ENCODE assay signal across 9 cellular contexts in the genomic region with DNA sequence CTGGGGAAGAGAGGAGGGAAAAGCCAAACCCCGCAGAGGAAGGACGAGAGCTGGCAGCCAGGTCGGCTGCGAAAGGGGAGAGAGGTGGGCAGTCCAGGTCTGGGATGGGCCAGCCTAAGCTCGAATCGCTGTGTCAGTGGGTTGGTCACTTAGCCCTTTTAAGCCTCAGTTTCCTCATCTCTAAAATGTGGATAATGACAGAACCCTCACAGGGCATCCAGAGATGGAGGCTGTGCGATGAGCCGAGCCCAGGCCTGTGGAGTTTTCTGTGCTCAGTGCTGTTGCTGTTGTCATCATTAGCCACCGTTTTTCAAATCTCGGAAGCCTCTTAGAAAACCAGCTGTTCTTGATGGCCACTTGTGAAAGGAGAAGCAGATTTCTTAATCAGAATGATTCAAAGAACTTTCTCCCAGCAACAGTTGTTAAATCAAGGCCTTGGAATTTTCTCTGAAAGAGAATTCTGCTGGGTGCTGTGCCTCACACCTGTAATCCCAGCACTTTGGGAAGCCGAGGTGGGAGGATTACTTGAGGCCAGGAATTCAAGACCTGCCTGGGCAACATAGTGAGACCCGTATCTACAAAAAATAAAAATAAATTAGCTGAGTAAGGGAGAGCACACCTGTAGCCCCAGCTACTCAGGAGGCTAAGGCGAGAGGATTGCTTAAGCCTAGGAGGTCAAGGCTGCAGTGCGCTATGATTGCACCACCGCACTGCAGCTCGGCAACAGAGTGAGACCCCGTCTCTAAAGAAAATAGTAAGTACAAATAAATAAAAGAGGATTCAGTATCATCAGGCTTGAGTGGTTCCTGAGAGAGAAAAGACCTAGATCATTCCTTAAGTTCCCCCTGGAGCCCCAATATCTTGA. TPM values are rescaled to one million over a fixed set of nuclear protein-coding genes. Genes with fewer than 3 reads are reported as not detected.
DNase-seq lines count a peak whose midpoint lies in the region; ATAC-seq, FAIRE-seq and TF ChIP-seq lines count a peak whose summit lies in the region.
"Had no signal": no experiment of that assay in that cellular context is flagged by ENCODE, and none has a peak within 500 bp of the region (broad histone marks: within the 10 kb centered on the region; RNA-seq: fewer than 3 reads in every experiment).

No MANE protein-coding gene starts in this region.

- no peak for TF ChIP-seq EP300 in H1 (IDR thresholded peaks at IDR 0.05; ENCODE audit: borderline replicate concordance in 1 of 2, low read depth in 2 of 2, low read length in 2 of 2)

- H3K9me3 ChIP-seq in BE2C (no peaks in the 10 kb centered on the region; the same call in 1 of the 2 replicates), H1 (ENCODE audit: insufficient read depth in 2 of 2, low read depth in 1 of 2, low read length in 1 of 2) (no peaks in the 10 kb centered on the region; a peak in 1 of 4 replicates), osteoblast (ENCODE audit: low read depth, low read length) (no peaks in the 10 kb centered on the region)

- 0 out of 2 replicates have a peak overlapping the region, but pooled peaks have one; percentile 63 for H2BK12ac ChIP-seq in H1 (ENCODE audit: low read depth, low read length)

- FAIRE-seq in H1 (lab: Jason Lieb, UNC): no peak
- FAIRE-seq: endometrium had no signal

- CTCF ChIA-PET in H1 (lab: Charles Lee; ENCODE audit: partially characterized antibody): interaction anchor here (0.9 to 1.4 kb wide), 8 partner anchors 9 to 199 kb away, joined by 3 to 6 read pairs (median 3); no protein-coding TSS in a partner anchor

- H2AK5ac ChIP-seq in H1 (ENCODE audit: low read depth, low read length): no peak overlapping the region

- no peak for ATAC-seq in HG02938 (IDR thresholded peaks at IDR 0.05; ENCODE audit: unreplicated experiment)
- ATAC-seq in HG03432 (IDR thresholded peaks at IDR 0.05; ENCODE audit: unreplicated experiment): no peak

- no peak overlapping the region for H3K4ac ChIP-seq in H1 (replicated peaks; ENCODE audit: insufficient read length, low read depth, low read length)

- H3K4me2 ChIP-seq in H1 (ENCODE audit: insufficient read depth in 1 of 2, low read depth in 2 of 2, low read length in 2 of 2) (peak overlapping the region; percentile 58 to 78; a peak in 3 of 4 replicates), osteoblast (ENCODE audit: insufficient read depth, low read length) (peak overlapping the region; percentile 84)

- 0 out of 2 replicates have a peak overlapping the region, but pooled peaks have one; percentile 21 for H2BK5ac ChIP-seq in H1 (ENCODE audit: low read depth, low read length)

- H3K79me1 ChIP-seq in H1 (ENCODE audit: low read depth, low read length): no peaks in the 10 kb centered on the region

- no peaks in the 10 kb centered on the region for H3K23me2 ChIP-seq in H1 (ENCODE audit: low read depth, low read length)

- H3K18ac ChIP-seq in H1 (ENCODE audit: extremely low read depth, low read length): no peak overlapping the region; the same call in 1 of the 2 replicates

- H2BK120ac ChIP-seq in H1 (replicated peaks; ENCODE audit: low read depth, low read length): no peak overlapping the region

- no peak overlapping the region for H4K91ac ChIP-seq in H1 (replicated peaks; ENCODE audit: insufficient read length, low read length)

- H3K27ac ChIP-seq in H1 (ENCODE audit: low read depth, low read length): no peak overlapping the region
- no peak overlapping the region for H3K27ac ChIP-seq in osteoblast (ENCODE audit: low read depth, low read length)

- 81% methylated on average over 17 of the region's 17 CpGs; no CpG with 5 or more reads in 1 of the 2 experiments for WGBS in H1 (ENCODE audit: extremely low coverage in 1 of 2, insufficient coverage in 1 of 2, insufficient read length in 1 of 2, insufficient replicate concordance in 2 of 2, low coverage in 1 of 2, low lambda C conversion rate in 2 of 2, missing lambda C conversion rate in 1 of 2), 2 experiments

- TF ChIP-seq CTCF in BE2C (IDR thresholded peaks at IDR 0.05; ENCODE audit: low read depth, low read length) (no peak), H1 (IDR thresholded peaks at IDR 0.05; ENCODE audit: control extremely low read depth in 1 of 3, insufficient read depth in 1 of 3, low read depth in 1 of 3, low read length in 3 of 3) (no peak), osteoblast (IDR thresholded peaks at IDR 0.05; ENCODE audit: extremely low read depth, low read depth, low read length) (no peak)

- H3K23ac ChIP-seq in H1 (ENCODE audit: insufficient read length): no peak overlapping the region

- TF ChIP-seq POLR2A in H1 (IDR thresholded peaks at IDR 0.05; ENCODE audit: control extremely low read depth in 1 of 2, low read depth in 2 of 2, low read length in 2 of 2): no peak

- H3K27me3 ChIP-seq in BE2C (peaks cover 13% of the 10 kb centered on the region), H1 (replicated peaks in 1 of 4; ENCODE audit: control insufficient read depth in 3 of 4, extremely low read depth in 1 of 4, insufficient read depth in 3 of 4, low read length in 3 of 4) (peaks cover 8 to 36% (median 32%) of the 10 kb centered on the region in 4 experiments), osteoblast (ENCODE audit: insufficient read depth, low read length) (peaks cover 61% of the 10 kb centered on the region)

- H3K9ac ChIP-seq in H1 (replicated peaks in 1 of 4; ENCODE audit: extremely low read depth in 1 of 4, low read depth in 3 of 4, low read length in 3 of 4): peak overlapping the region in 1 of 4 experiments; percentile 20; a peak in 1 of 7 replicates

- H3K14ac ChIP-seq in H1 (ENCODE audit: insufficient read length): no peak overlapping the region

- DNase-seq in BE2C (no peak), LHCN-M2 (ENCODE audit: low read depth) (peak; percentile 58), H1 (ENCODE audit: low read depth in 1 of 2, low spot score in 2 of 2) (no peak), osteoblast (ENCODE audit: insufficient read length, low spot score, missing footprints) (no peak), hepatic stellate cell (ENCODE audit: low spot score) (no peak), Ammon's horn (ENCODE audit: low spot score) (no peak)

- H3K4me1 ChIP-seq in BE2C (no peaks in the 10 kb centered on the region), H1 (replicated peaks in 1 of 4; ENCODE audit: control insufficient read depth in 3 of 4, insufficient read depth in 4 of 4, low read length in 3 of 4) (peaks cover 0 to 2% (median 0%) of the 10 kb centered on the region in 4 experiments; a peak in 3 of 7 replicates), osteoblast (ENCODE audit: insufficient read depth, low read length) (peaks cover 6% of the 10 kb centered on the region)

- POLR2A ChIA-PET in H1 (lab: Charles Lee; ENCODE audit: partially characterized antibody): interaction anchor here (1.2 kb wide), 1 partner anchor 258 kb away, joined by 3 read pairs; a partner anchor contains a TSS

- H2BK15ac ChIP-seq in H1 (ENCODE audit: low read length): no peak overlapping the region

- no peak for TF ChIP-seq RAD21 in H1 (IDR thresholded peaks at IDR 0.05 in 1 of 2, conservative IDR thresholded peaks at IDR 0.05 in 1 of 2; ENCODE audit: low read depth in 2 of 2, low read length in 2 of 2)

- H3K4me3 ChIP-seq in BE2C (ENCODE audit: low read depth, low read length): 0 out of 2 replicates have a peak overlapping the region, but pooled peaks have one; percentile 15
- peak overlapping the region in 3 of 4 experiments; percentile 22 to 51 (median 36); a peak in 5 of 8 replicates for H3K4me3 ChIP-seq in H1 (ENCODE audit: extremely low read depth in 1 of 4, insufficient read depth in 2 of 4, low read depth in 3 of 4, low read length in 4 of 4)
- H3K4me3 ChIP-seq in osteoblast (ENCODE audit: insufficient read depth, low read length): no peak overlapping the region

- H3K36me3 ChIP-seq in BE2C: no peaks in the 10 kb centered on the region
- no peaks in the 10 kb centered on the region for H3K36me3 ChIP-seq in H1 (ENCODE audit: control insufficient read depth in 2 of 4, insufficient read depth in 4 of 4, low read length in 3 of 4)
- no peaks in the 10 kb centered on the region for H3K36me3 ChIP-seq in osteoblast (ENCODE audit: insufficient read depth, low read length)

- no peak overlapping the region for H4K8ac ChIP-seq in H1 (ENCODE audit: extremely low read depth, insufficient read depth, low read length)

- H2AFZ ChIP-seq in H1 (ENCODE audit: low read length): peak overlapping the region; percentile 94; the same call in 1 of the 2 replicates
- peak overlapping the region; percentile 88 for H2AFZ ChIP-seq in osteoblast (ENCODE audit: low read length)

- H4K20me1 ChIP-seq in H1 (replicated peaks in 1 of 2; ENCODE audit: control insufficient read depth in 1 of 2, insufficient read depth in 2 of 2, low read length in 2 of 2): no peaks in the 10 kb centered on the region
- no peaks in the 10 kb centered on the region for H4K20me1 ChIP-seq in osteoblast (ENCODE audit: insufficient read depth, low read length)

- no peak overlapping the region for H4K5ac ChIP-seq in H1 (ENCODE audit: insufficient read length, low read depth, low read length)

- no peak overlapping the region for H2BK20ac ChIP-seq in H1 (ENCODE audit: low read length)

- H3K79me2 ChIP-seq in H1 (ENCODE audit: control insufficient read depth in 1 of 2, insufficient read depth in 2 of 2, low read length in 2 of 2) (no peaks in the 10 kb centered on the region), osteoblast (ENCODE audit: insufficient read depth, low read length) (no peaks in the 10 kb centered on the region)

- no peak overlapping the region for H3K56ac ChIP-seq in H1 (replicated peaks; ENCODE audit: insufficient read length, low read depth, low read length)

TF ChIP-seq in H1, 55 proteins besides CTCF, POLR2A, EP300 and RAD21:
- TF ChIP-seq SRF (IDR thresholded peaks at IDR 0.05; ENCODE audit: low read depth, low read length) (no peak), SUZ12 (IDR thresholded peaks at IDR 0.05; ENCODE audit: low read length) (peak; percentile 56; the same call in 1 of the 2 replicates)

RNA-seq across cellular contexts. Expression of a gene that starts 46.3 kb away (rescaled TPM):
- 91.1 TPM for polyA plus RNA-seq in BE2C (2012; ENCODE audit: insufficient read depth, insufficient read length, low read depth)
- total RNA-seq in LHCN-M2 (2014; rRNA removed): 53.7 and 57.9 TPM in 2 replicates
- 36.0 TPM for polyA plus RNA-seq in LHCN-M2 (2012)
- 43.9 and 47.8 TPM in 2 replicates for total RNA-seq in H1 (2021; fragmentation: NEBNext Ultra II Directional; extraction: Animal tissue kit (Norgen Biotek cat#: 25700))
- 57.3 and 70.6 TPM in 2 replicates for polyA plus RNA-seq in H1 (2011; rRNA removed)
- polyA plus RNA-seq in H1 (2011; cell fraction: cytosol; rRNA removed): 61.6 TPM
- 144 TPM for polyA plus RNA-seq in H1 (2011; cell fraction: nucleus; rRNA removed)
- 30.1 to 46.8 TPM (median 43.0 TPM) in 4 replicates for polyA plus RNA-seq in H1 (2012, experiment 1 of 2)
- 40.5 TPM for polyA plus RNA-seq in H1 (2012, experiment 2 of 2)
- polyA plus RNA-seq in H1 (2013, experiment 1 of 2): 35.9 TPM
- 33.7 TPM for polyA plus RNA-seq in H1 (2013, experiment 2 of 2)
- polyA minus RNA-seq in H1 (2011; rRNA and poly(A)+ RNA removed): 34.9 and 35.3 TPM in 2 replicates
- polyA minus RNA-seq in H1 (2011; cell fraction: cytosol; rRNA and poly(A)+ RNA removed): 24.4 TPM
- polyA minus RNA-seq in H1 (2011; cell fraction: nucleus; rRNA and poly(A)+ RNA removed): 32.4 TPM
- total RNA-seq in osteoblast: 50.7 and 55.1 TPM in 2 replicates
